1 cellular context compared by ENCODE assay signal in the genomic region with DNA sequence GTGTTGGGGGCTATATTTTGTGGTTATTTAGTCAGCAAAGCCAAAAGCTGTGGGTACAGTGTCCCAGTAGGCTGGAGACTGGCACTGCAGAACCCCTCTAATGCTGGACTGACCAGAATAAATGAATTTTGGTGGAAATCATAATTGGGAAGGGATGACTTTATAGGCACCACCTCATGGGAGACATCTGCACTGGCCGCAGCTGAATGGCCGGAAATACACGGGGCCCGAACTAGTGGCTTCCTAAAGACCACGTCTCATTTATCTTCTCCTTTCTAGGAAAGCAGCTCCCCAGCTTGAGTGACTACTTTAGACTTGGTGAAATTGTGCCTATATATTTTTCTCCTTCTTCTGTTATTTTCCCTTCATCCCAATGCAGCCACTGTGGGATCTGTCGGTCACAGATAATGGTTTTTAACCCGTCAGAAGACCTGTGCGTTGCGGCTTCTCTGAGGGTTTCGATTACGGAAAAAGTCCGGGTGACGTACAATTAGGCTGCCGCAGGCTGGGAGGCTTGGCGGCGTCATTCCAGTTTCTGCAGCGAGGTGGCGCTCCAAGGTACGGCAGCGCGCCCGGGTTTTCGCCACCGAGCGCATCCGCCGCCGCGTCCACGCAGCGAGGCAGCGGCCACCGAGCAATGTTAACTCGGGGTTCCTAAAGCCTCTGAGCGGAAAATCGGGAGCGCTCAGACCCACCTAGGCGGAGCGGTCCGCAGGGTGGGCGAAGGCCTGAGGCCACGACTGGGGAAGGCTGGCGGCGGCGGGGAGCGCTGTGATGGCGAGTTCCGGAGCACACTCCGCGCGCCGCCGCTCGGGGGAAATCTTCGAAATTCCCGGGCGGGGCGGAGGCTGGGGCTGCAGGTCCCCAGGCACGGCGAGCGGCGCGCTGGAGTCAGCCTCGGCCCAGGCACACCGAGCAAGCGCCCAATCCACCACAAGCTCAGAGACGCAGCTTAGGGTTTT.
TF ChIP-seq lines count a peak whose summit lies in the region.

No MANE protein-coding gene starts in this region.

TF ChIP-seq in HepG2, 621 proteins besides CTCF, POLR2A, EP300 and RAD21 (continued from another document and continues in another):
- TF ChIP-seq, protein P1, sequence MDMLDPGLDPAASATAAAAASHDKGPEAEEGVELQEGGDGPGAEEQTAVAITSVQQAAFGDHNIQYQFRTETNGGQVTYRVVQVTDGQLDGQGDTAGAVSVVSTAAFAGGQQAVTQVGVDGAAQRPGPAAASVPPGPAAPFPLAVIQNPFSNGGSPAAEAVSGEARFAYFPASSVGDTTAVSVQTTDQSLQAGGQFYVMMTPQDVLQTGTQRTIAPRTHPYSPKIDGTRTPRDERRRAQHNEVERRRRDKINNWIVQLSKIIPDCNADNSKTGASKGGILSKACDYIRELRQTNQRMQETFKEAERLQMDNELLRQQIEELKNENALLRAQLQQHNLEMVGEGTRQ (IDR thresholded peaks at IDR 0.05; ENCODE audit: low read depth, low read length), result no peak
- TF ChIP-seq, protein P1 (CRISPR knock-in tag; IDR thresholded peaks at IDR 0.05; ENCODE audit: borderline replicate concordance), result no peak
- 0 out of 2 replicates have a peak, but pooled peaks have one; percentile 40 for TF ChIP-seq HOXA5 (CRISPR knock-in tag; IDR thresholded peaks at IDR 0.05)
- TF ChIP-seq ZNF160 (CRISPR knock-in tag; IDR thresholded peaks at IDR 0.05), result no peak
- no peak for TF ChIP-seq SETDB1 (CRISPR knock-in tag; IDR thresholded peaks at IDR 0.05; ENCODE audit: borderline replicate concordance)
- TF ChIP-seq, protein P2, sequence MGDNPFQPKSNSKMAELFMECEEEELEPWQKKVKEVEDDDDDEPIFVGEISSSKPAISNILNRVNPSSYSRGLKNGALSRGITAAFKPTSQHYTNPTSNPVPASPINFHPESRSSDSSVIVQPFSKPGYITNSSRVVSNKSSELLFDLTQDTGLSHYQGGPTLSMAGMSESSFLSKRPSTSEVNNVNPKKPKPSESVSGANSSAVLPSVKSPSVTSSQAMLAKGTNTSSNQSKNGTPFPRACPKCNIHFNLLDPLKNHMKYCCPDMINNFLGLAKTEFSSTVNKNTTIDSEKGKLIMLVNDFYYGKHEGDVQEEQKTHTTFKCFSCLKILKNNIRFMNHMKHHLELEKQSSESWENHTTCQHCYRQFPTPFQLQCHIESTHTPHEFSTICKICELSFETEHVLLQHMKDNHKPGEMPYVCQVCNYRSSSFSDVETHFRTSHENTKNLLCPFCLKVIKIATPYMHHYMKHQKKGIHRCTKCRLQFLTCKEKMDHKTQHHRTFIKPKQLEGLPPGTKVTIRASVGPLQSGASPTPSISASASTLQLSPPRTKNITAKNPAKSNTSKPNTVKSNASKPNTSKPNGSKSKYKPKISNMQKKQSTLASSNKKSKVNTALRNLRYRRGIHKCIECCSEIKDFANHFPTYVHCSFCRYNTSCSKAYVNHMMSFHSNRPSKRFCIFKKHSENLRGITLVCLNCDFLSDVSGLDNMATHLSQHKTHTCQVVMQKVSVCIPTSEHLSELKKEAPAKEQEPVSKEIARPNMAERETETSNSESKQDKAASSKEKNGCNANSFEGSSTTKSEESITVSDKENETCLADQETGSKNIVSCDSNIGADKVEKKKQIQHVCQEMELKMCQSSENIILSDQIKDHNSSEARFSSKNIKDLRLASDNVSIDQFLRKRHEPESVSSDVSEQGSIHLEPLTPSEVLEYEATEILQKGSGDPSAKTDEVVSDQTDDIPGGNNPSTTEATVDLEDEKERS (CRISPR knock-in tag; IDR thresholded peaks at IDR 0.05), result peak; percentile 72; the same call in 1 of the 2 replicates
- no peak for TF ChIP-seq TCF12 (IDR thresholded peaks at IDR 0.05)
- TF ChIP-seq TCF12 (CRISPR knock-in tag; IDR thresholded peaks at IDR 0.05), result no peak
- no peak for TF ChIP-seq MLLT10 (CRISPR knock-in tag; IDR thresholded peaks at IDR 0.05)
- no peak for TF ChIP-seq STAT5B (CRISPR knock-in tag; IDR thresholded peaks at IDR 0.05)
- no peak for TF ChIP-seq SNRNP70 (IDR thresholded peaks at IDR 0.05; ENCODE audit: low read depth, low read length)
- TF ChIP-seq ARNTL (CRISPR knock-in tag; IDR thresholded peaks at IDR 0.05), result 0 out of 2 replicates have a peak, but pooled peaks have one; percentile 19
- TF ChIP-seq, protein P3, sequence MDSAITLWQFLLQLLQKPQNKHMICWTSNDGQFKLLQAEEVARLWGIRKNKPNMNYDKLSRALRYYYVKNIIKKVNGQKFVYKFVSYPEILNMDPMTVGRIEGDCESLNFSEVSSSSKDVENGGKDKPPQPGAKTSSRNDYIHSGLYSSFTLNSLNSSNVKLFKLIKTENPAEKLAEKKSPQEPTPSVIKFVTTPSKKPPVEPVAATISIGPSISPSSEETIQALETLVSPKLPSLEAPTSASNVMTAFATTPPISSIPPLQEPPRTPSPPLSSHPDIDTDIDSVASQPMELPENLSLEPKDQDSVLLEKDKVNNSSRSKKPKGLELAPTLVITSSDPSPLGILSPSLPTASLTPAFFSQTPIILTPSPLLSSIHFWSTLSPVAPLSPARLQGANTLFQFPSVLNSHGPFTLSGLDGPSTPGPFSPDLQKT (CRISPR knock-in tag; IDR thresholded peaks at IDR 0.05; ENCODE audit: borderline replicate concordance), result no peak
- peak; percentile 61; the same call in 1 of the 2 replicates for TF ChIP-seq ZNF292 (CRISPR knock-in tag; IDR thresholded peaks at IDR 0.05; ENCODE audit: borderline replicate concordance, low read depth)
- TF ChIP-seq, protein P4, sequence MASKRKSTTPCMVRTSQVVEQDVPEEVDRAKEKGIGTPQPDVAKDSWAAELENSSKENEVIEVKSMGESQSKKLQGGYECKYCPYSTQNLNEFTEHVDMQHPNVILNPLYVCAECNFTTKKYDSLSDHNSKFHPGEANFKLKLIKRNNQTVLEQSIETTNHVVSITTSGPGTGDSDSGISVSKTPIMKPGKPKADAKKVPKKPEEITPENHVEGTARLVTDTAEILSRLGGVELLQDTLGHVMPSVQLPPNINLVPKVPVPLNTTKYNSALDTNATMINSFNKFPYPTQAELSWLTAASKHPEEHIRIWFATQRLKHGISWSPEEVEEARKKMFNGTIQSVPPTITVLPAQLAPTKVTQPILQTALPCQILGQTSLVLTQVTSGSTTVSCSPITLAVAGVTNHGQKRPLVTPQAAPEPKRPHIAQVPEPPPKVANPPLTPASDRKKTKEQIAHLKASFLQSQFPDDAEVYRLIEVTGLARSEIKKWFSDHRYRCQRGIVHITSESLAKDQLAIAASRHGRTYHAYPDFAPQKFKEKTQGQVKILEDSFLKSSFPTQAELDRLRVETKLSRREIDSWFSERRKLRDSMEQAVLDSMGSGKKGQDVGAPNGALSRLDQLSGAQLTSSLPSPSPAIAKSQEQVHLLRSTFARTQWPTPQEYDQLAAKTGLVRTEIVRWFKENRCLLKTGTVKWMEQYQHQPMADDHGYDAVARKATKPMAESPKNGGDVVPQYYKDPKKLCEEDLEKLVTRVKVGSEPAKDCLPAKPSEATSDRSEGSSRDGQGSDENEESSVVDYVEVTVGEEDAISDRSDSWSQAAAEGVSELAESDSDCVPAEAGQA (IDR thresholded peaks at IDR 0.05; ENCODE audit: low read depth), result no peak
- TF ChIP-seq, protein P4 (CRISPR knock-in tag; IDR thresholded peaks at IDR 0.05; ENCODE audit: borderline replicate concordance), result no peak
- TF ChIP-seq ZNF101 (CRISPR knock-in tag; IDR thresholded peaks at IDR 0.05; ENCODE audit: borderline replicate concordance, low read depth), result no peak
- TF ChIP-seq ZNF205 (CRISPR knock-in tag; IDR thresholded peaks at IDR 0.05), result peak; percentile 88; the same call in 1 of the 2 replicates
- TF ChIP-seq, protein P5, sequence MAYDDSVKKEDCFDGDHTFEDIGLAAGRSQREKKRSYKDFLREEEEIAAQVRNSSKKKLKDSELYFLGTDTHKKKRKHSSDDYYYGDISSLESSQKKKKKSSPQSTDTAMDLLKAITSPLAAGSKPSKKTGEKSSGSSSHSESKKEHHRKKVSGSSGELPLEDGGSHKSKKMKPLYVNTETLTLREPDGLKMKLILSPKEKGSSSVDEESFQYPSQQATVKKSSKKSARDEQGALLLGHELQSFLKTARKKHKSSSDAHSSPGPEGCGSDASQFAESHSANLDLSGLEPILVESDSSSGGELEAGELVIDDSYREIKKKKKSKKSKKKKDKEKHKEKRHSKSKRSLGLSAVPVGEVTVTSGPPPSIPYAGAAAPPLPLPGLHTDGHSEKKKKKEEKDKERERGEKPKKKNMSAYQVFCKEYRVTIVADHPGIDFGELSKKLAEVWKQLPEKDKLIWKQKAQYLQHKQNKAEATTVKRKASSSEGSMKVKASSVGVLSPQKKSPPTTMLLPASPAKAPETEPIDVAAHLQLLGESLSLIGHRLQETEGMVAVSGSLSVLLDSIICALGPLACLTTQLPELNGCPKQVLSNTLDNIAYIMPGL (CRISPR knock-in tag; IDR thresholded peaks at IDR 0.05; ENCODE audit: borderline replicate concordance in 1 of 2, low read depth in 1 of 2), result peak; percentile 95 to 97
- peak; percentile 53; the same call in 1 of the 2 replicates for TF ChIP-seq ZFY (CRISPR knock-in tag; IDR thresholded peaks at IDR 0.05)
- no peak for TF ChIP-seq TMF1 (CRISPR knock-in tag; IDR thresholded peaks at IDR 0.05; ENCODE audit: low read depth)
- no peak for TF ChIP-seq ZNF432 (CRISPR knock-in tag; IDR thresholded peaks at IDR 0.05; ENCODE audit: borderline replicate concordance)
- TF ChIP-seq ZNF441 (CRISPR knock-in tag; IDR thresholded peaks at IDR 0.05; ENCODE audit: borderline replicate concordance), result no peak
- no peak for TF ChIP-seq CHD4 (IDR thresholded peaks at IDR 0.05; ENCODE audit: borderline replicate concordance, low read length)
- no peak for TF ChIP-seq DNMT3B (CRISPR knock-in tag; conservative IDR thresholded peaks at IDR 0.05)
- no peak for TF ChIP-seq NR2F6 (IDR thresholded peaks at IDR 0.05)
- TF ChIP-seq NR2F6 (CRISPR knock-in tag; IDR thresholded peaks at IDR 0.05), result no peak
- TF ChIP-seq KDM6A (CRISPR knock-in tag; IDR thresholded peaks at IDR 0.05; ENCODE audit: low read depth), result no peak
- TF ChIP-seq RBAK (CRISPR knock-in tag; IDR thresholded peaks at IDR 0.05), result no peak
- no peak for TF ChIP-seq ATAD3A (CRISPR knock-in tag; IDR thresholded peaks at IDR 0.05)
- TF ChIP-seq ZNF331 (CRISPR knock-in tag; IDR thresholded peaks at IDR 0.05), result no peak
- no peak for TF ChIP-seq IRX3 (CRISPR knock-in tag; IDR thresholded peaks at IDR 0.05; ENCODE audit: borderline replicate concordance, low read depth)
- no peak for TF ChIP-seq ZNF460 (CRISPR knock-in tag; IDR thresholded peaks at IDR 0.05; ENCODE audit: borderline replicate concordance)
- TF ChIP-seq BHLHE40 (IDR thresholded peaks at IDR 0.05; ENCODE audit: low read length), result no peak
- TF ChIP-seq, protein P6, sequence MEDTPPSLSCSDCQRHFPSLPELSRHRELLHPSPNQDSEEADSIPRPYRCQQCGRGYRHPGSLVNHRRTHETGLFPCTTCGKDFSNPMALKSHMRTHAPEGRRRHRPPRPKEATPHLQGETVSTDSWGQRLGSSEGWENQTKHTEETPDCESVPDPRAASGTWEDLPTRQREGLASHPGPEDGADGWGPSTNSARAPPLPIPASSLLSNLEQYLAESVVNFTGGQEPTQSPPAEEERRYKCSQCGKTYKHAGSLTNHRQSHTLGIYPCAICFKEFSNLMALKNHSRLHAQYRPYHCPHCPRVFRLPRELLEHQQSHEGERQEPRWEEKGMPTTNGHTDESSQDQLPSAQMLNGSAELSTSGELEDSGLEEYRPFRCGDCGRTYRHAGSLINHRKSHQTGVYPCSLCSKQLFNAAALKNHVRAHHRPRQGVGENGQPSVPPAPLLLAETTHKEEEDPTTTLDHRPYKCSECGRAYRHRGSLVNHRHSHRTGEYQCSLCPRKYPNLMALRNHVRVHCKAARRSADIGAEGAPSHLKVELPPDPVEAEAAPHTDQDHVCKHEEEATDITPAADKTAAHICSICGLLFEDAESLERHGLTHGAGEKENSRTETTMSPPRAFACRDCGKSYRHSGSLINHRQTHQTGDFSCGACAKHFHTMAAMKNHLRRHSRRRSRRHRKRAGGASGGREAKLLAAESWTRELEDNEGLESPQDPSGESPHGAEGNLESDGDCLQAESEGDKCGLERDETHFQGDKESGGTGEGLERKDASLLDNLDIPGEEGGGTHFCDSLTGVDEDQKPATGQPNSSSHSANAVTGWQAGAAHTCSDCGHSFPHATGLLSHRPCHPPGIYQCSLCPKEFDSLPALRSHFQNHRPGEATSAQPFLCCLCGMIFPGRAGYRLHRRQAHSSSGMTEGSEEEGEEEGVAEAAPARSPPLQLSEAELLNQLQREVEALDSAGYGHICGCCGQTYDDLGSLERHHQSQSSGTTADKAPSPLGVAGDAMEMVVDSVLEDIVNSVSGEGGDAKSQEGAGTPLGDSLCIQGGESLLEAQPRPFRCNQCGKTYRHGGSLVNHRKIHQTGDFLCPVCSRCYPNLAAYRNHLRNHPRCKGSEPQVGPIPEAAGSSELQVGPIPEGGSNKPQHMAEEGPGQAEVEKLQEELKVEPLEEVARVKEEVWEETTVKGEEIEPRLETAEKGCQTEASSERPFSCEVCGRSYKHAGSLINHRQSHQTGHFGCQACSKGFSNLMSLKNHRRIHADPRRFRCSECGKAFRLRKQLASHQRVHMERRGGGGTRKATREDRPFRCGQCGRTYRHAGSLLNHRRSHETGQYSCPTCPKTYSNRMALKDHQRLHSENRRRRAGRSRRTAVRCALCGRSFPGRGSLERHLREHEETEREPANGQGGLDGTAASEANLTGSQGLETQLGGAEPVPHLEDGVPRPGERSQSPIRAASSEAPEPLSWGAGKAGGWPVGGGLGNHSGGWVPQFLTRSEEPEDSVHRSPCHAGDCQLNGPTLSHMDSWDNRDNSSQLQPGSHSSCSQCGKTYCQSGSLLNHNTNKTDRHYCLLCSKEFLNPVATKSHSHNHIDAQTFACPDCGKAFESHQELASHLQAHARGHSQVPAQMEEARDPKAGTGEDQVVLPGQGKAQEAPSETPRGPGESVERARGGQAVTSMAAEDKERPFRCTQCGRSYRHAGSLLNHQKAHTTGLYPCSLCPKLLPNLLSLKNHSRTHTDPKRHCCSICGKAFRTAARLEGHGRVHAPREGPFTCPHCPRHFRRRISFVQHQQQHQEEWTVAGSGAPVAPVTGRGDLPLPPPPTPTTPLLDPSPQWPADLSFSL (CRISPR knock-in tag; IDR thresholded peaks at IDR 0.05), result no peak; the same call in 1 of the 2 replicates
- peak; percentile 49; the same call in 1 of the 2 replicates for TF ChIP-seq PITX1 (CRISPR knock-in tag; IDR thresholded peaks at IDR 0.05)
